Comparison of ENCODE assay signal across 8 cellular contexts in the genomic region with DNA sequence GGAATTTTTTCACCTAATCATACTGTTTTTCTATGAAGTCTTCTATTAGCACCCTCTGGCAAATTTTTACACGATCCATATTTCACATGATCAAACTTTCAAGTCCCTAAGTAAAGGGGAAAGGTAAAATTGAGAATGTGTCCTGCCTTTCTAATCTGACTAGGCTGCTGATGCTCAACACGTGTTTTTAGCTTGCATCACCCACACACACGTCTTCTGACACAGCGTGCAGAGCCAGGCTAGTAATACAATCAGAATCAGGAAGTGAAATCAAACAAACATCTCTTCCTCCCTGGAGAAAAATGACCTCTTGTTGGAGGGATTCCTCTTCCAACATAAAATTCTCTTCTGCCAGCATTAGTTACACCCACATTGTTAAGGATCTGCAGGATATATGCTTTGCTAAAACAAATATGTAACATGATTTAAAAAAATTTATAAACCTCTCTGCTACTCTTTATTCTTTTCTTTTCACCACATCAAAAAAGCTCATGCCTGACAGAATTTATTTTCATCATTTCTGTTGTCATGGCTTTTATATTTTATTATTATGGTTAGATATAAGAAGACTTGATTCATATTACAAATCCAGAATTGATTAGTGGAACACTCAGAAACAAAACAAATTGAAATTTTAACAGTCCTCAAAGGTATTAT.
DNase-seq lines count a peak whose midpoint lies in the region; TF ChIP-seq lines count a peak whose summit lies in the region.

No MANE protein-coding gene starts in this region.

- no peaks in the 10 kb centered on the region for H3K27me3 Mint-ChIP-seq in activated CD4-positive, alpha-beta memory T cell treated with anti-CD3 and anti-CD28 coated beads for 36 hours

- peak; percentile 17 to 18 (median 17) for DNase-seq in stimulated activated CD4-positive, alpha-beta T cell treated with anti-CD3 and anti-CD28 coated beads, Interleukin-12 subunit alpha, Interleukin-12 subunit beta, amount 100 ng/mL, for 48 hours (ENCODE audit: low read depth in 2 of 3, low spot score in 1 of 3)
- no peak for DNase-seq in stimulated activated CD4-positive, alpha-beta T cell treated with anti-CD3 and anti-CD28 coated beads, Interleukin-12 subunit alpha, Interleukin-12 subunit beta, amount 100 ng/mL, for 4 hours
- DNase-seq in MG63 (peak; percentile 85), foreskin melanocyte (peak; percentile 85), sigmoid colon (peak; percentile 83), GM19240 (ENCODE audit: insufficient read length, low spot score) (no peak), NCI-H1694 treated with DMSO at 0.1 percent for 48 hours (lab: John Stamatoyannopoulos, UW) (no peak)
- DNase-seq in activated CD4-positive, alpha-beta memory T cell treated with anti-CD3 and anti-CD28 coated beads for 36 hours: peak; percentile 66

- intact Hi-C loops in activated CD4-positive, alpha-beta memory T cell treated with anti-CD3 and anti-CD28 coated beads for 36 hours (cut with micrococcal nuclease): no loop called here
- intact Hi-C loops in sigmoid colon (cut with DNase I): no loop called here

- H3K36me3 Mint-ChIP-seq in activated CD4-positive, alpha-beta memory T cell treated with anti-CD3 and anti-CD28 coated beads for 36 hours: no peaks in the 10 kb centered on the region

- CTCF ChIA-PET in activated CD4-positive, alpha-beta memory T cell treated with anti-CD3 and anti-CD28 coated beads for 36 hours (lab: Charles Lee): interaction anchor here (1.5 to 1.6 kb wide), 2 partner anchors 63 to 241 kb away, joined by 4 to 6 read pairs; no protein-coding TSS in a partner anchor

- H3K9me3 ChIP-seq in MG63 (no peaks in the 10 kb centered on the region), sigmoid colon (no peaks in the 10 kb centered on the region)

- H3K4me3 ChIP-seq in MG63 (no peak overlapping the region), sigmoid colon (no peak overlapping the region)

- H3K27ac ChIP-seq in sigmoid colon: peak overlapping the region in 3 of 4 donors; percentile 49 to 65 (median 49)

- WGBS in sigmoid colon, 2 donors: 22 to 27% methylated on average over 4 of the region's 4 CpGs

- H3K4me1 Mint-ChIP-seq in activated CD4-positive, alpha-beta memory T cell treated with anti-CD3 and anti-CD28 coated beads for 36 hours (ENCODE audit: low read depth): peaks cover 43% of the 10 kb centered on the region

- H3K36me3 ChIP-seq in MG63 (no peaks in the 10 kb centered on the region), sigmoid colon (no peaks in the 10 kb centered on the region)

- POLR2A ChIA-PET in activated CD4-positive, alpha-beta memory T cell treated with anti-CD3 and anti-CD28 coated beads for 36 hours (lab: Charles Lee): interaction anchor here (0.8 kb wide), 1 partner anchor 124 kb away, joined by 4 read pairs; no protein-coding TSS in a partner anchor

- no peak overlapping the region for H3K4me3 Mint-ChIP-seq in activated CD4-positive, alpha-beta memory T cell treated with anti-CD3 and anti-CD28 coated beads for 36 hours

- no peak for TF ChIP-seq EP300 in sigmoid colon (IDR thresholded peaks at IDR 0.05)

- peaks cover 0 to 7% (median 3%) of the 10 kb centered on the region in 4 donors for H3K4me1 ChIP-seq in sigmoid colon

- no peaks in the 10 kb centered on the region for H3K27me3 ChIP-seq in MG63
- H3K27me3 ChIP-seq in sigmoid colon: no peaks in the 10 kb centered on the region

- no peak for TF ChIP-seq CTCF in sigmoid colon (IDR thresholded peaks at IDR 0.05)

- no peaks in the 10 kb centered on the region for H3K9me3 Mint-ChIP-seq in activated CD4-positive, alpha-beta memory T cell treated with anti-CD3 and anti-CD28 coated beads for 36 hours

- peak overlapping the region; percentile 88 for H3K27ac Mint-ChIP-seq in activated CD4-positive, alpha-beta memory T cell treated with anti-CD3 and anti-CD28 coated beads for 36 hours

- no peak for TF ChIP-seq POLR2A in sigmoid colon (IDR thresholded peaks at IDR 0.05)

Comparison
In these comparisons a context has a peak if more than half of its experiments do, and no peak if none do; other contexts are left out.
1. DNase-seq: peak in stimulated activated CD4-positive, alpha-beta T cell treated with anti-CD3 and anti-CD28 coated beads, Interleukin-12 subunit alpha, Interleukin-12 subunit beta, amount 100 ng/mL, for 48 hours (3 of 3), MG63 (single experiment), activated CD4-positive, alpha-beta memory T cell treated with anti-CD3 and anti-CD28 coated beads for 36 hours (single experiment), foreskin melanocyte (single experiment) and sigmoid colon (single experiment); none in stimulated activated CD4-positive, alpha-beta T cell treated with anti-CD3 and anti-CD28 coated beads, Interleukin-12 subunit alpha, Interleukin-12 subunit beta, amount 100 ng/mL, for 4 hours (single experiment), GM19240 (single experiment) and NCI-H1694 treated with DMSO at 0.1 percent for 48 hours (single experiment).